Comparison of ENCODE assay signal across 26 cellular contexts in genomic region chr2:19874726-19875125, GRCh38. TPM values are rescaled to one million over a fixed set of nuclear protein-coding genes. Genes with fewer than 3 reads are reported as not detected.
DNase-seq lines count a peak whose midpoint lies in the region; ATAC-seq and TF ChIP-seq lines count a peak whose summit lies in the region.
"Had no signal": no experiment of that assay in that cellular context is flagged by ENCODE, and none has a peak within 500 bp of the region (broad histone marks: within the 10 kb centered on the region; RNA-seq: fewer than 3 reads in every experiment).

No MANE protein-coding gene starts in this region.

- no peaks in the 10 kb centered on the region for H3K27me3 Mint-ChIP-seq in natural killer cell treated with Interleukin-12 subunit alpha and Interleukin-12 subunit beta and Interleukin-15 and Interleukin-18, amount 100 ng/mL, for 72 hours
- H3K27me3 Mint-ChIP-seq in natural killer cell (ENCODE audit: low read depth in 2 of 2) (no peaks in the 10 kb centered on the region), endodermal cell (ENCODE audit: insufficient read depth) (peaks cover 18% of the 10 kb centered on the region)
- H3K27me3 Mint-ChIP-seq: CD4-positive, alpha-beta memory T cell had no signal

- no peak for ATAC-seq in natural killer cell treated with Interleukin-12 subunit alpha and Interleukin-12 subunit beta and Interleukin-15 and Interleukin-18, amount 100 ng/mL, for 72 hours
- no peak for ATAC-seq in natural killer cell
- ATAC-seq: A549, GM23338 had no signal

- intact Hi-C loops in natural killer cell (cut with micrococcal nuclease) = no loop called here
- intact Hi-C loops in prostate gland (cut with DNase I) = no loop called here

- peak; percentile 54 for DNase-seq in natural killer cell treated with Interleukin-12 subunit alpha and Interleukin-12 subunit beta and Interleukin-15 and Interleukin-18, amount 100 ng/mL, for 72 hours (ENCODE audit: low spot score)
- DNase-seq in natural killer cell (no peak), endodermal cell (peak; percentile 15), prostate gland (ENCODE audit: low spot score) (peak; percentile 44), Kasumi-1 (lab: John Stamatoyannopoulos, UW) (no peak), OCI-M2 (lab: John Stamatoyannopoulos, UW; ENCODE audit: unreplicated experiment) (no peak), foreskin fibroblast (no peak)
- DNase-seq: C1 segment of cervical spinal cord; CD4-positive, alpha-beta memory T cell; COR-L47; DMS53; H9; HFFc6; KBM-7; MM.1S; NCI-H1048; NCI-H1417; NCI-H1694; NCI-H2029 treated with DMSO at 0.1 percent for 48 hours; NCI-H446 treated with DMSO at 0.1 percent for 48 hours; NCI-H82; SIG-M5 had no signal

- TF ChIP-seq CTCF in natural killer cell (IDR thresholded peaks at IDR 0.05) (no peak), endodermal cell (conservative IDR thresholded peaks at IDR 0.05) (no peak), prostate gland (IDR thresholded peaks at IDR 0.05) (no peak), foreskin fibroblast (IDR thresholded peaks at IDR 0.05; ENCODE audit: low read depth, low read length) (no peak)

- no peaks in the 10 kb centered on the region for H3K36me3 Mint-ChIP-seq in natural killer cell treated with Interleukin-12 subunit alpha and Interleukin-12 subunit beta and Interleukin-15 and Interleukin-18, amount 100 ng/mL, for 72 hours
- H3K36me3 Mint-ChIP-seq in natural killer cell (no peaks in the 10 kb centered on the region), endodermal cell (ENCODE audit: low read depth) (no peaks in the 10 kb centered on the region)

- H3K9me3 Mint-ChIP-seq in natural killer cell treated with Interleukin-12 subunit alpha and Interleukin-12 subunit beta and Interleukin-15 and Interleukin-18, amount 100 ng/mL, for 72 hours = no peaks in the 10 kb centered on the region
- H3K9me3 Mint-ChIP-seq in natural killer cell (no peaks in the 10 kb centered on the region), endodermal cell (no peaks in the 10 kb centered on the region)
- H3K9me3 Mint-ChIP-seq: CD4-positive, alpha-beta memory T cell; GM23338; H9; HFFc6 had no signal

- H3K4me1 ChIP-seq in endodermal cell (ENCODE audit: control insufficient read depth, insufficient read depth, low read length) (no peaks in the 10 kb centered on the region), prostate gland (replicated peaks) (no peaks in the 10 kb centered on the region)
- H3K4me1 ChIP-seq: A549, Peyer's patch had no signal

- no peak overlapping the region for H3K27ac Mint-ChIP-seq in natural killer cell treated with Interleukin-12 subunit alpha and Interleukin-12 subunit beta and Interleukin-15 and Interleukin-18, amount 100 ng/mL, for 72 hours
- no peak overlapping the region for H3K27ac Mint-ChIP-seq in natural killer cell
- no peak overlapping the region for H3K27ac Mint-ChIP-seq in endodermal cell
- H3K27ac Mint-ChIP-seq: GM23338, H9, HFFc6 had no signal

- H3K36me3 ChIP-seq in endodermal cell (ENCODE audit: control insufficient read depth, insufficient read depth, low read length) (no peaks in the 10 kb centered on the region), prostate gland (no peaks in the 10 kb centered on the region)
- H3K36me3 ChIP-seq: Peyer's patch had no signal

- H3K9me3 ChIP-seq in endodermal cell (ENCODE audit: control insufficient read depth, low read length) = no peaks in the 10 kb centered on the region
- no peaks in the 10 kb centered on the region for H3K9me3 ChIP-seq in prostate gland
- H3K9me3 ChIP-seq: A549, Peyer's patch had no signal

- TF ChIP-seq POLR2A in prostate gland (IDR thresholded peaks at IDR 0.05) = no peak

- 92% methylated on average over 3 of the region's 3 CpGs; no CpG with 5 or more reads in 1 of the 2 experiments for WGBS in endodermal cell (ENCODE audit: insufficient coverage in 1 of 2, insufficient read length in 1 of 2), 2 experiments
- WGBS in prostate gland = 44% methylated on average over 3 of the region's 3 CpGs

- H3K4me3 Mint-ChIP-seq in natural killer cell treated with Interleukin-12 subunit alpha and Interleukin-12 subunit beta and Interleukin-15 and Interleukin-18, amount 100 ng/mL, for 72 hours = no peak overlapping the region
- H3K4me3 Mint-ChIP-seq in natural killer cell (no peak overlapping the region), endodermal cell (no peak overlapping the region)
- H3K4me3 Mint-ChIP-seq: CD4-positive, alpha-beta memory T cell; GM23338; H9; HFFc6 had no signal

- H3K27me3 ChIP-seq in endodermal cell (ENCODE audit: control insufficient read depth, insufficient read depth, low read length, poor library complexity, severe bottlenecking) (peaks cover 13% of the 10 kb centered on the region), prostate gland (replicated peaks; ENCODE audit: insufficient read depth) (no peaks in the 10 kb centered on the region)
- H3K27me3 ChIP-seq: Peyer's patch had no signal

- peaks cover 5 to 9% of the 10 kb centered on the region in 2 donors for H3K4me1 Mint-ChIP-seq in natural killer cell treated with Interleukin-12 subunit alpha and Interleukin-12 subunit beta and Interleukin-15 and Interleukin-18, amount 100 ng/mL, for 72 hours (ENCODE audit: low read depth in 2 of 2)
- H3K4me1 Mint-ChIP-seq in natural killer cell = peaks cover 6 to 15% of the 10 kb centered on the region in 2 donors
- H3K4me1 Mint-ChIP-seq in endodermal cell = no peaks in the 10 kb centered on the region

- no peak overlapping the region for H3K9ac ChIP-seq in endodermal cell (ENCODE audit: extremely low read depth, low read length, poor library complexity, severe bottlenecking)

- H3K27ac ChIP-seq in endodermal cell (ENCODE audit: low read depth, low read length) (no peak overlapping the region), prostate gland (peak overlapping the region in 1 of 2 donors; percentile 4)
- H3K27ac ChIP-seq: A549, Peyer's patch, SK-N-MC had no signal

- H3K4me3 ChIP-seq in endodermal cell (ENCODE audit: low read length) = no peak overlapping the region
- H3K4me3 ChIP-seq in prostate gland = no peak overlapping the region
- H3K4me3 ChIP-seq in foreskin fibroblast (ENCODE audit: low read depth in 1 of 2, low read length in 2 of 2) = no peak overlapping the region
- H3K4me3 ChIP-seq: A549, GM23338, Peyer's patch, SK-N-MC had no signal

RNA-seq across cellular contexts. Expression of gene TTC32, which starts 27.1 kb away (rescaled TPM):
- 10 to 100 TPM; 14.8 to 17.8 TPM for total RNA-seq in natural killer cell treated with Interleukin-12 subunit alpha and Interleukin-12 subunit beta and Interleukin-15 and Interleukin-18, amount 100 ng/mL, for 72 hours
- total RNA-seq in natural killer cell = 10 to 100 TPM; 30.4 to 45.3 (median 37.2) TPM
- total RNA-seq in endodermal cell = 10 to 100 TPM; 10.2 to 13.0 TPM
- polyA plus RNA-seq in endodermal cell (2013, experiment 1 of 2) = 19.4 TPM
- polyA plus RNA-seq in endodermal cell (2013, experiment 2 of 2) = 19.7 TPM
- 10 to 100 TPM; 16.6 to 20.6 TPM for total RNA-seq in prostate gland

Comparison
In these comparisons a context has a peak if more than half of its experiments do, and no peak if none do; other contexts are left out.
1. DNase-seq: peak in natural killer cell treated with Interleukin-12 subunit alpha and Interleukin-12 subunit beta and Interleukin-15 and Interleukin-18, amount 100 ng/mL, for 72 hours (single experiment), endodermal cell (single experiment) and prostate gland (single experiment); none in natural killer cell (single experiment), Kasumi-1 (0 of 2), OCI-M2 (single experiment) and foreskin fibroblast (0 of 2).